In the genomic region with DNA sequence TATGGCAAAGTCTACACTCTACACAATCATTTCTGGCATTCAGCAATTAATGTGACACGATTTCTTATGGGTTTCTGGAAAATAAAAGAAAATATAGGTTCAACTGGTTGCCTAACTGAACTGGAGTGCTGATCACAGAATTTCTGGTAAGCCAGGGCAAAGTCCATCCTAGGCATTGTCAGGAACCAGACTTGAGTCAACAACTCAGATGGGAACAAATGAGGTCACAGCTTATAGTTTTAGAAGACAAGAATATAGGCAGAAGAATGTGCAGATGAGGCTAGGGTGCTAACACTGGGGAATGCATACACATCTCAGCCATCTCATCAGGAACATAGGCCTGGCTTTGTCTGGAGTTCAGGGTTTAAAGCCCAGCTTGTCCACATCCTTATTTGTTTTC, we compare ENCODE assay signal across 22 cellular contexts.
DNase-seq lines count a peak whose midpoint lies in the region; ATAC-seq, FAIRE-seq and TF ChIP-seq lines count a peak whose summit lies in the region.
"Had no signal": no experiment of that assay in that cellular context is flagged by ENCODE, and none has a peak within 500 bp of the region (broad histone marks: within the 10 kb centered on the region; RNA-seq: fewer than 3 reads in every experiment).

No MANE protein-coding gene starts in this region.

- H3K4me3 ChIP-seq in A549, result no peak overlapping the region
- H3K4me3 ChIP-seq: BLaER1 treated with 17β-estradiol and CSF1 and Interleukin-3, amounts not matched to agents 10 nM and 100 nM; GM23338; HAP-1; SJCRH30 had no signal

- H3K4me1 Mint-ChIP-seq in nephron progenitor cell, result peaks cover 23% of the 10 kb centered on the region
- no peaks in the 10 kb centered on the region for H3K4me1 Mint-ChIP-seq in activated T-helper 2 cell treated with anti-CD3 and anti-CD28 coated beads, Interferon-gamma antibody, Interleukin-2, Interleukin-4, amounts not matched to agents 10 μg/mL and 5 μg/mL and 100 μg/mL, durations not matched to agents 14 hours and 24 hours and 36 hours (ENCODE audit: low read depth)
- H3K4me1 Mint-ChIP-seq: IgD-negative memory B cell had no signal

- no peaks in the 10 kb centered on the region for H3K36me3 Mint-ChIP-seq in nephron progenitor cell (ENCODE audit: low read depth)
- H3K36me3 Mint-ChIP-seq in activated T-helper 2 cell treated with anti-CD3 and anti-CD28 coated beads, Interferon-gamma antibody, Interleukin-2, Interleukin-4, amounts not matched to agents 10 μg/mL and 5 μg/mL and 100 μg/mL, durations not matched to agents 14 hours and 24 hours and 36 hours (ENCODE audit: low read depth), result no peaks in the 10 kb centered on the region
- H3K36me3 Mint-ChIP-seq: CD4-positive, alpha-beta memory T cell had no signal

- peaks cover 7% of the 10 kb centered on the region; the same call in 1 of the 3 replicates for H3K4me1 ChIP-seq in A549
- H3K4me1 ChIP-seq: HAP-1, SJCRH30 had no signal

- H3K27ac ChIP-seq in A549, result no peak overlapping the region
- H3K27ac ChIP-seq: 22Rv1; BLaER1 treated with 17β-estradiol and CSF1 and Interleukin-3, amounts not matched to agents 10 nM and 100 nM; HL-60; SJCRH30 had no signal

- no peaks in the 10 kb centered on the region for H3K9me3 ChIP-seq in A549
- H3K9me3 ChIP-seq: HAP-1, SJCRH30 had no signal

- TF ChIP-seq EP300 in A549 (IDR thresholded peaks at IDR 0.05), result no peak

- TF ChIP-seq CTCF in A549 (IDR thresholded peaks at IDR 0.05) (no peak), nephron progenitor cell (IDR thresholded peaks at IDR 0.05) (no peak)

- peaks cover 14% of the 10 kb centered on the region for H3K27me3 Mint-ChIP-seq in nephron progenitor cell (ENCODE audit: low read depth, poor library complexity)
- peaks cover 9% of the 10 kb centered on the region for H3K27me3 Mint-ChIP-seq in activated T-helper 2 cell treated with anti-CD3 and anti-CD28 coated beads, Interferon-gamma antibody, Interleukin-2, Interleukin-4, amounts not matched to agents 10 μg/mL and 5 μg/mL and 100 μg/mL, durations not matched to agents 14 hours and 24 hours and 36 hours (ENCODE audit: low read depth)
- H3K27me3 Mint-ChIP-seq: CD4-positive, alpha-beta memory T cell; IgD-negative memory B cell had no signal

- CTCF ChIA-PET in A549 (lab: Yijun Ruan, JAX), result no interaction called here

- no peak for TF ChIP-seq POLR2A in A549 (IDR thresholded peaks at IDR 0.05; ENCODE audit: low read length)

- peak overlapping the region; percentile 3; the same call in 1 of the 3 replicates for H3K4me2 ChIP-seq in A549
- H3K4me2 ChIP-seq: BLaER1 treated with 17β-estradiol and CSF1 and Interleukin-3, amounts not matched to agents 10 nM and 100 nM; GM23338 had no signal

- ATAC-seq in A549, result no peak
- peak; percentile 60 for ATAC-seq in left lobe of liver
- ATAC-seq in HG03139 (IDR thresholded peaks at IDR 0.05; ENCODE audit: unreplicated experiment), result no peak
- ATAC-seq: GM23338 had no signal

- no peak overlapping the region for H3K4me3 Mint-ChIP-seq in nephron progenitor cell
- no peak overlapping the region for H3K4me3 Mint-ChIP-seq in activated T-helper 2 cell treated with anti-CD3 and anti-CD28 coated beads, Interferon-gamma antibody, Interleukin-2, Interleukin-4, amounts not matched to agents 10 μg/mL and 5 μg/mL and 100 μg/mL, durations not matched to agents 14 hours and 24 hours and 36 hours (ENCODE audit: low read depth)
- H3K4me3 Mint-ChIP-seq: CD4-positive, alpha-beta memory T cell; GM23338; IgD-negative memory B cell had no signal

- no peak for FAIRE-seq in A549 (lab: Jason Lieb, UNC)
- FAIRE-seq: RCC 7860 had no signal

- H3K27ac Mint-ChIP-seq in nephron progenitor cell, result no peak overlapping the region
- no peak overlapping the region for H3K27ac Mint-ChIP-seq in activated T-helper 2 cell treated with anti-CD3 and anti-CD28 coated beads, Interferon-gamma antibody, Interleukin-2, Interleukin-4, amounts not matched to agents 10 μg/mL and 5 μg/mL and 100 μg/mL, durations not matched to agents 14 hours and 24 hours and 36 hours
- H3K27ac Mint-ChIP-seq: GM23338, IgD-negative memory B cell had no signal

- intact Hi-C loops in activated T-helper 2 cell treated with anti-CD3 and anti-CD28 coated beads, Interferon-gamma antibody, Interleukin-2, Interleukin-4, amounts not matched to agents 10 μg/mL and 5 μg/mL and 100 μg/mL, durations not matched to agents 14 hours and 24 hours and 36 hours (cut with micrococcal nuclease), result no loop called here

- POLR2A ChIA-PET in A549 (lab: Yijun Ruan, JAX), result no interaction called here

- WGBS in A549 (ENCODE audit: missing lambda C conversion rate), result 48% methylated on average over 1 of the region's 1 CpG

- TF ChIP-seq RAD21 in A549 (conservative IDR thresholded peaks at IDR 0.05 in 1 of 2, IDR thresholded peaks at IDR 0.05 in 1 of 2), result no peak

- no peaks in the 10 kb centered on the region for H3K9me3 Mint-ChIP-seq in nephron progenitor cell
- no peaks in the 10 kb centered on the region for H3K9me3 Mint-ChIP-seq in activated T-helper 2 cell treated with anti-CD3 and anti-CD28 coated beads, Interferon-gamma antibody, Interleukin-2, Interleukin-4, amounts not matched to agents 10 μg/mL and 5 μg/mL and 100 μg/mL, durations not matched to agents 14 hours and 24 hours and 36 hours
- H3K9me3 Mint-ChIP-seq: CD4-positive, alpha-beta memory T cell; GM23338 had no signal

- DNase-seq in A549 (ENCODE audit: low read depth in 1 of 2, low spot score in 1 of 2) (peak in 1 of 2 experiments; percentile 13), NCI-H69 (lab: John Stamatoyannopoulos, UW) (peak; percentile 6), left lobe of liver (ENCODE audit: low spot score) (no peak), renal cortical epithelial cell (ENCODE audit: low read depth) (peak; percentile 57), LoVo (ENCODE audit: low spot score) (no peak), nephron progenitor cell (no peak)
- no peak for DNase-seq in activated T-helper 2 cell treated with anti-CD3 and anti-CD28 coated beads, Interferon-gamma antibody, Interleukin-2, Interleukin-4, amounts not matched to agents 10 μg/mL and 5 μg/mL and 100 μg/mL, durations not matched to agents 14 hours and 24 hours and 36 hours (ENCODE audit: low spot score)
- DNase-seq: CD4-positive, alpha-beta memory T cell; NCI-H1694; NCI-H2081 treated with DMSO at 0.1 percent for 48 hours; NCI-H2171 treated with DMSO at 0.1 percent for 48 hours; NCI-H524 treated with DMSO at 0.1 percent for 48 hours; OCI-M1; SJCRH30 had no signal

TF ChIP-seq in A549, 52 proteins besides CTCF, POLR2A, EP300 and RAD21:
- no peak for TF ChIP-seq SMC3 (IDR thresholded peaks at IDR 0.05)
- no peak for TF ChIP-seq RCOR1 (IDR thresholded peaks at IDR 0.05; ENCODE audit: low read depth, low read length)
TF ChIP-seq in A549: peak in this region for 0.

Comparison
In these comparisons a context has a peak if more than half of its experiments do, and no peak if none do; other contexts are left out.
1. DNase-seq: peak in NCI-H69 (single experiment) and renal cortical epithelial cell (single experiment); none in left lobe of liver (single experiment), LoVo (single experiment), nephron progenitor cell (single experiment) and activated T-helper 2 cell treated with anti-CD3 and anti-CD28 coated beads, Interferon-gamma antibody, Interleukin-2, Interleukin-4, amounts not matched to agents 10 μg/mL and 5 μg/mL and 100 μg/mL, durations not matched to agents 14 hours and 24 hours and 36 hours (single experiment).